Comparison of ENCODE assay signal across 8 cellular contexts in genomic region chr17:69246726-69247375, GRCh38. TPM values are rescaled to one million over a fixed set of nuclear protein-coding genes. Genes with fewer than 3 reads are reported as not detected.
DNase-seq lines count a peak whose midpoint lies in the region; ATAC-seq and TF ChIP-seq lines count a peak whose summit lies in the region.

No MANE protein-coding gene starts in this region.

- no peak overlapping the region for H3K27ac ChIP-seq in colonic mucosa

- H3K36me3 ChIP-seq in colonic mucosa: no peaks in the 10 kb centered on the region

- no peaks in the 10 kb centered on the region for H3K9me3 ChIP-seq in colonic mucosa

- no peak overlapping the region for H3K4me3 ChIP-seq in colonic mucosa

- POLR2A ChIA-PET in GM10248 (lab: Yijun Ruan, JAX): no interaction called here

- H3K27me3 ChIP-seq in colonic mucosa: no peaks in the 10 kb centered on the region

- CTCF ChIA-PET in GM10248 (lab: Yijun Ruan, JAX): interaction anchor here (1.1 to 5.0 kb wide), 9 partner anchors 11 to 475 kb away, joined by 3 to 42 read pairs (median 5); no protein-coding TSS in a partner anchor

- no peak overlapping the region for H3K9ac ChIP-seq in colonic mucosa (ENCODE audit: low read depth in 2 of 2, low read length in 2 of 2)

- DNase-seq in GM10248 (ENCODE audit: extremely low spot score) (peak; percentile 35), NCI-H82 treated with DMSO at 0.1 percent for 48 hours (lab: John Stamatoyannopoulos, UW; ENCODE audit: unreplicated experiment) (peak; percentile 41), colonic mucosa (no peak), lung microvascular endothelial cell (ENCODE audit: low read depth in 2 of 2) (peak; percentile 66 to 68), HK-2 (ENCODE audit: unreplicated experiment) (no peak)
- DNase-seq in activated CD4-positive, alpha-beta T cell treated with anti-CD3 and anti-CD28 coated beads, Interleukin-2, amount 50 U/mL, for 4 hours: no peak

- no peaks in the 10 kb centered on the region for H3K4me1 ChIP-seq in colonic mucosa

- TF ChIP-seq CTCF in GM10248 (IDR thresholded peaks at IDR 0.05; ENCODE audit: control extremely low read depth, extremely low read depth, low read depth, missing control alignments) (peak; percentile 46), colonic mucosa (IDR thresholded peaks at IDR 0.05) (peak; percentile 53)

- peak; percentile 61 for ATAC-seq in HG03175 (IDR thresholded peaks at IDR 0.05; ENCODE audit: unreplicated experiment)
- no peak for ATAC-seq in GM19397 (IDR thresholded peaks at IDR 0.05; ENCODE audit: unreplicated experiment)

- intact Hi-C loops in colonic mucosa (cut with DNase I): no loop called here

RNA-seq across cellular contexts. Expression of gene ABCA10, which starts 18.2 kb away (rescaled TPM):
- 1 to 10 TPM; 1.8 to 2.3 TPM for total RNA-seq in colonic mucosa
- total RNA-seq in lung microvascular endothelial cell: 0.22 and 0.60 TPM in 2 replicates

Comparison
In these comparisons a context has a peak if more than half of its experiments do, and no peak if none do; other contexts are left out.
1. DNase-seq: peak in GM10248 (single experiment), NCI-H82 treated with DMSO at 0.1 percent for 48 hours (single experiment) and lung microvascular endothelial cell (2 of 2); none in colonic mucosa (single experiment), HK-2 (single experiment) and activated CD4-positive, alpha-beta T cell treated with anti-CD3 and anti-CD28 coated beads, Interleukin-2, amount 50 U/mL, for 4 hours (0 of 2).